In the genomic region with DNA sequence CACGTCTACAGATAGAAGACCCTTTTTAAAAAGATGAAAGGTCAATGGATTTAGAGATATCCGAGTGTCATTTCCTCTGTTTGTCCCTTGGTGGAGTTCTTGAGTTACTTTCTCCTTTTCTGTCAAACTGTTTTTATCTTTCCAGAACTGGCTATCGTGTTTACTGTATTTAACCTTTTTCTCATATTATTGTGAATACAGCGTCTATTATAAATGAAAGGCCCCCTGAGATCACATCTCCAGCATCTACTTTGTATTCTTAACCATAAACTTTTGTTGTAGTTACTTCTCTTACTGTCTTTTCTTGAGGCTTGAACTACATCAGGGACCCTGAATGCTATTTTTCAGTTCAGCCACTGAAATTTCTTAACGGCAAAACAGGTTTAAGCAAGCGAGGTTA, we compare ENCODE assay signal across 1 cellular context.
A peak's percentile ranks its signal among the peaks of the same experiment; 100 is the strongest.
TF ChIP-seq lines count a peak whose summit lies in the region.

No MANE protein-coding gene starts in this region.

TF ChIP-seq in H1, 55 proteins besides CTCF, POLR2A, EP300 and RAD21:
- TF ChIP-seq, protein P1, sequence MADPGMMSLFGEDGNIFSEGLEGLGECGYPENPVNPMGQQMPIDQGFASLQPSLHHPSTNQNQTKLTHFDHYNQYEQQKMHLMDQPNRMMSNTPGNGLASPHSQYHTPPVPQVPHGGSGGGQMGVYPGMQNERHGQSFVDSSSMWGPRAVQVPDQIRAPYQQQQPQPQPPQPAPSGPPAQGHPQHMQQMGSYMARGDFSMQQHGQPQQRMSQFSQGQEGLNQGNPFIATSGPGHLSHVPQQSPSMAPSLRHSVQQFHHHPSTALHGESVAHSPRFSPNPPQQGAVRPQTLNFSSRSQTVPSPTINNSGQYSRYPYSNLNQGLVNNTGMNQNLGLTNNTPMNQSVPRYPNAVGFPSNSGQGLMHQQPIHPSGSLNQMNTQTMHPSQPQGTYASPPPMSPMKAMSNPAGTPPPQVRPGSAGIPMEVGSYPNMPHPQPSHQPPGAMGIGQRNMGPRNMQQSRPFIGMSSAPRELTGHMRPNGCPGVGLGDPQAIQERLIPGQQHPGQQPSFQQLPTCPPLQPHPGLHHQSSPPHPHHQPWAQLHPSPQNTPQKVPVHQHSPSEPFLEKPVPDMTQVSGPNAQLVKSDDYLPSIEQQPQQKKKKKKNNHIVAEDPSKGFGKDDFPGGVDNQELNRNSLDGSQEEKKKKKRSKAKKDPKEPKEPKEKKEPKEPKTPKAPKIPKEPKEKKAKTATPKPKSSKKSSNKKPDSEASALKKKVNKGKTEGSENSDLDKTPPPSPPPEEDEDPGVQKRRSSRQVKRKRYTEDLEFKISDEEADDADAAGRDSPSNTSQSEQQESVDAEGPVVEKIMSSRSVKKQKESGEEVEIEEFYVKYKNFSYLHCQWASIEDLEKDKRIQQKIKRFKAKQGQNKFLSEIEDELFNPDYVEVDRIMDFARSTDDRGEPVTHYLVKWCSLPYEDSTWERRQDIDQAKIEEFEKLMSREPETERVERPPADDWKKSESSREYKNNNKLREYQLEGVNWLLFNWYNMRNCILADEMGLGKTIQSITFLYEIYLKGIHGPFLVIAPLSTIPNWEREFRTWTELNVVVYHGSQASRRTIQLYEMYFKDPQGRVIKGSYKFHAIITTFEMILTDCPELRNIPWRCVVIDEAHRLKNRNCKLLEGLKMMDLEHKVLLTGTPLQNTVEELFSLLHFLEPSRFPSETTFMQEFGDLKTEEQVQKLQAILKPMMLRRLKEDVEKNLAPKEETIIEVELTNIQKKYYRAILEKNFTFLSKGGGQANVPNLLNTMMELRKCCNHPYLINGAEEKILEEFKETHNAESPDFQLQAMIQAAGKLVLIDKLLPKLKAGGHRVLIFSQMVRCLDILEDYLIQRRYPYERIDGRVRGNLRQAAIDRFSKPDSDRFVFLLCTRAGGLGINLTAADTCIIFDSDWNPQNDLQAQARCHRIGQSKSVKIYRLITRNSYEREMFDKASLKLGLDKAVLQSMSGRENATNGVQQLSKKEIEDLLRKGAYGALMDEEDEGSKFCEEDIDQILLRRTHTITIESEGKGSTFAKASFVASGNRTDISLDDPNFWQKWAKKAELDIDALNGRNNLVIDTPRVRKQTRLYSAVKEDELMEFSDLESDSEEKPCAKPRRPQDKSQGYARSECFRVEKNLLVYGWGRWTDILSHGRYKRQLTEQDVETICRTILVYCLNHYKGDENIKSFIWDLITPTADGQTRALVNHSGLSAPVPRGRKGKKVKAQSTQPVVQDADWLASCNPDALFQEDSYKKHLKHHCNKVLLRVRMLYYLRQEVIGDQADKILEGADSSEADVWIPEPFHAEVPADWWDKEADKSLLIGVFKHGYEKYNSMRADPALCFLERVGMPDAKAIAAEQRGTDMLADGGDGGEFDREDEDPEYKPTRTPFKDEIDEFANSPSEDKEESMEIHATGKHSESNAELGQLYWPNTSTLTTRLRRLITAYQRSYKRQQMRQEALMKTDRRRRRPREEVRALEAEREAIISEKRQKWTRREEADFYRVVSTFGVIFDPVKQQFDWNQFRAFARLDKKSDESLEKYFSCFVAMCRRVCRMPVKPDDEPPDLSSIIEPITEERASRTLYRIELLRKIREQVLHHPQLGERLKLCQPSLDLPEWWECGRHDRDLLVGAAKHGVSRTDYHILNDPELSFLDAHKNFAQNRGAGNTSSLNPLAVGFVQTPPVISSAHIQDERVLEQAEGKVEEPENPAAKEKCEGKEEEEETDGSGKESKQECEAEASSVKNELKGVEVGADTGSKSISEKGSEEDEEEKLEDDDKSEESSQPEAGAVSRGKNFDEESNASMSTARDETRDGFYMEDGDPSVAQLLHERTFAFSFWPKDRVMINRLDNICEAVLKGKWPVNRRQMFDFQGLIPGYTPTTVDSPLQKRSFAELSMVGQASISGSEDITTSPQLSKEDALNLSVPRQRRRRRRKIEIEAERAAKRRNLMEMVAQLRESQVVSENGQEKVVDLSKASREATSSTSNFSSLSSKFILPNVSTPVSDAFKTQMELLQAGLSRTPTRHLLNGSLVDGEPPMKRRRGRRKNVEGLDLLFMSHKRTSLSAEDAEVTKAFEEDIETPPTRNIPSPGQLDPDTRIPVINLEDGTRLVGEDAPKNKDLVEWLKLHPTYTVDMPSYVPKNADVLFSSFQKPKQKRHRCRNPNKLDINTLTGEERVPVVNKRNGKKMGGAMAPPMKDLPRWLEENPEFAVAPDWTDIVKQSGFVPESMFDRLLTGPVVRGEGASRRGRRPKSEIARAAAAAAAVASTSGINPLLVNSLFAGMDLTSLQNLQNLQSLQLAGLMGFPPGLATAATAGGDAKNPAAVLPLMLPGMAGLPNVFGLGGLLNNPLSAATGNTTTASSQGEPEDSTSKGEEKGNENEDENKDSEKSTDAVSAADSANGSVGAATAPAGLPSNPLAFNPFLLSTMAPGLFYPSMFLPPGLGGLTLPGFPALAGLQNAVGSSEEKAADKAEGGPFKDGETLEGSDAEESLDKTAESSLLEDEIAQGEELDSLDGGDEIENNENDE (IDR thresholded peaks at IDR 0.05; ENCODE audit: insufficient replicate concordance, low read length) = peak; percentile 52
- TF ChIP-seq RFX5 (IDR thresholded peaks at IDR 0.05; ENCODE audit: borderline replicate concordance, low read depth, low read length) = no peak
